ENCODE assay signal across 1 cellular context in genomic region chr22:38755155-38755910, GRCh38.
TF ChIP-seq lines count a peak whose summit lies in the region.

No MANE protein-coding gene starts in this region.

TF ChIP-seq in GM23338, 12 proteins besides CTCF, POLR2A, EP300 and RAD21:
- TF ChIP-seq ZNF462 (CRISPR knock-in tag; IDR thresholded peaks at IDR 0.05) (no peak), ETS1 (IDR thresholded peaks at IDR 0.05) (no peak), POLR2AphosphoS5 (IDR thresholded peaks at IDR 0.05; ENCODE audit: low read depth) (no peak), CREB1 (CRISPR knock-in tag; IDR thresholded peaks at IDR 0.05; ENCODE audit: low read depth) (no peak), EZH2 (IDR thresholded peaks at IDR 0.05; ENCODE audit: low read depth, unreplicated experiment) (peak; percentile 44), EZH2phosphoT487 (IDR thresholded peaks at IDR 0.05; ENCODE audit: unreplicated experiment) (no peak), REST (IDR thresholded peaks at IDR 0.05; ENCODE audit: unreplicated experiment) (no peak), ZNF331 (CRISPR knock-in tag; IDR thresholded peaks at IDR 0.05; ENCODE audit: low read depth) (no peak)
